Comparison of ENCODE assay signal across 1 cellular context in the genomic region with DNA sequence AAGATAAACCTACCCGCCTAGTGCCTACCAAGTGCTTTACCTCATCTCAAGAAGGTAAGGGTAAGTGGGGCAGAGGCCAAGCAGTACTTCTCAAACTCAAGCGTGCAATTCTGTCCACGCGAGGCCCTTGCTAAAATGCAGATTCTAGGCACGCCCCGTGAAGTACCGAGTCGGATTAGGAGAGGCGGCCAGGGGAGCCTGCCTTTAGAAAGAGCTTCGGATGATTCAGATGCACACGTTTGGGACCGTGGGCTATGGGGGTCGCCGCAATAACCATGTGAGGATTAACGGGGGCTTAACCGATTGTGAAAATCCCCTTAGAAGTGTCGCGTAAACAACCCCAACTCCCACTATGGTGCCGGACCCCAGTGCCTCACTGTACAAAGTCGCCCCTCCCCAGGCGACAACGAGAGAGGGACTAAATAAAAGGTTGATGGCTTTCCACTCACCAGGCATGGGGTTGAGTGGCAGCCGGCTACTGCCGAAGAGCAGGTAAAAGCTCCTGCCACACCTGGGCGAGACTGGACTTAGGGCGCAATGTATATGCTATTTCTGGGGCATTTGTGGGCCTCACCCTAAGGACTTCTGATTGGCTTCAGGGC.
TF ChIP-seq lines count a peak whose summit lies in the region.

No MANE protein-coding gene starts in this region.

TF ChIP-seq in HepG2, 621 proteins besides CTCF, POLR2A, EP300 and RAD21 (continued from another document and continues in another):
- TF ChIP-seq, protein P1, sequence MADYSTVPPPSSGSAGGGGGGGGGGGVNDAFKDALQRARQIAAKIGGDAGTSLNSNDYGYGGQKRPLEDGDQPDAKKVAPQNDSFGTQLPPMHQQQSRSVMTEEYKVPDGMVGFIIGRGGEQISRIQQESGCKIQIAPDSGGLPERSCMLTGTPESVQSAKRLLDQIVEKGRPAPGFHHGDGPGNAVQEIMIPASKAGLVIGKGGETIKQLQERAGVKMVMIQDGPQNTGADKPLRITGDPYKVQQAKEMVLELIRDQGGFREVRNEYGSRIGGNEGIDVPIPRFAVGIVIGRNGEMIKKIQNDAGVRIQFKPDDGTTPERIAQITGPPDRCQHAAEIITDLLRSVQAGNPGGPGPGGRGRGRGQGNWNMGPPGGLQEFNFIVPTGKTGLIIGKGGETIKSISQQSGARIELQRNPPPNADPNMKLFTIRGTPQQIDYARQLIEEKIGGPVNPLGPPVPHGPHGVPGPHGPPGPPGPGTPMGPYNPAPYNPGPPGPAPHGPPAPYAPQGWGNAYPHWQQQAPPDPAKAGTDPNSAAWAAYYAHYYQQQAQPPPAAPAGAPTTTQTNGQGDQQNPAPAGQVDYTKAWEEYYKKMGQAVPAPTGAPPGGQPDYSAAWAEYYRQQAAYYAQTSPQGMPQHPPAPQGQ (CRISPR knock-in tag; IDR thresholded peaks at IDR 0.05; ENCODE audit: borderline replicate concordance), result peak; percentile 93; the same call in 1 of the 2 replicates
- no peak for TF ChIP-seq RBAK (CRISPR knock-in tag; IDR thresholded peaks at IDR 0.05)
- TF ChIP-seq ZMYM2 (CRISPR knock-in tag; IDR thresholded peaks at IDR 0.05), result no peak
- TF ChIP-seq, protein P2, sequence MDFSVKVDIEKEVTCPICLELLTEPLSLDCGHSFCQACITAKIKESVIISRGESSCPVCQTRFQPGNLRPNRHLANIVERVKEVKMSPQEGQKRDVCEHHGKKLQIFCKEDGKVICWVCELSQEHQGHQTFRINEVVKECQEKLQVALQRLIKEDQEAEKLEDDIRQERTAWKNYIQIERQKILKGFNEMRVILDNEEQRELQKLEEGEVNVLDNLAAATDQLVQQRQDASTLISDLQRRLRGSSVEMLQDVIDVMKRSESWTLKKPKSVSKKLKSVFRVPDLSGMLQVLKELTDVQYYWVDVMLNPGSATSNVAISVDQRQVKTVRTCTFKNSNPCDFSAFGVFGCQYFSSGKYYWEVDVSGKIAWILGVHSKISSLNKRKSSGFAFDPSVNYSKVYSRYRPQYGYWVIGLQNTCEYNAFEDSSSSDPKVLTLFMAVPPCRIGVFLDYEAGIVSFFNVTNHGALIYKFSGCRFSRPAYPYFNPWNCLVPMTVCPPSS (IDR thresholded peaks at IDR 0.05), result no peak
- TF ChIP-seq ZNF615 (CRISPR knock-in tag; IDR thresholded peaks at IDR 0.05; ENCODE audit: borderline replicate concordance), result no peak
- no peak for TF ChIP-seq PHB2 (IDR thresholded peaks at IDR 0.05; ENCODE audit: partially characterized antibody)
- TF ChIP-seq, protein P3, sequence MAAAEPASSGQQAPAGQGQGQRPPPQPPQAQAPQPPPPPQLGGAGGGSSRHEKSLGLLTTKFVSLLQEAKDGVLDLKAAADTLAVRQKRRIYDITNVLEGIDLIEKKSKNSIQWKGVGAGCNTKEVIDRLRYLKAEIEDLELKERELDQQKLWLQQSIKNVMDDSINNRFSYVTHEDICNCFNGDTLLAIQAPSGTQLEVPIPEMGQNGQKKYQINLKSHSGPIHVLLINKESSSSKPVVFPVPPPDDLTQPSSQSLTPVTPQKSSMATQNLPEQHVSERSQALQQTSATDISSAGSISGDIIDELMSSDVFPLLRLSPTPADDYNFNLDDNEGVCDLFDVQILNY (CRISPR knock-in tag; conservative IDR thresholded peaks at IDR 0.05), result no peak
- peak; percentile 82 for TF ChIP-seq TMF1 (CRISPR knock-in tag; IDR thresholded peaks at IDR 0.05; ENCODE audit: low read depth)
- TF ChIP-seq, protein P4, sequence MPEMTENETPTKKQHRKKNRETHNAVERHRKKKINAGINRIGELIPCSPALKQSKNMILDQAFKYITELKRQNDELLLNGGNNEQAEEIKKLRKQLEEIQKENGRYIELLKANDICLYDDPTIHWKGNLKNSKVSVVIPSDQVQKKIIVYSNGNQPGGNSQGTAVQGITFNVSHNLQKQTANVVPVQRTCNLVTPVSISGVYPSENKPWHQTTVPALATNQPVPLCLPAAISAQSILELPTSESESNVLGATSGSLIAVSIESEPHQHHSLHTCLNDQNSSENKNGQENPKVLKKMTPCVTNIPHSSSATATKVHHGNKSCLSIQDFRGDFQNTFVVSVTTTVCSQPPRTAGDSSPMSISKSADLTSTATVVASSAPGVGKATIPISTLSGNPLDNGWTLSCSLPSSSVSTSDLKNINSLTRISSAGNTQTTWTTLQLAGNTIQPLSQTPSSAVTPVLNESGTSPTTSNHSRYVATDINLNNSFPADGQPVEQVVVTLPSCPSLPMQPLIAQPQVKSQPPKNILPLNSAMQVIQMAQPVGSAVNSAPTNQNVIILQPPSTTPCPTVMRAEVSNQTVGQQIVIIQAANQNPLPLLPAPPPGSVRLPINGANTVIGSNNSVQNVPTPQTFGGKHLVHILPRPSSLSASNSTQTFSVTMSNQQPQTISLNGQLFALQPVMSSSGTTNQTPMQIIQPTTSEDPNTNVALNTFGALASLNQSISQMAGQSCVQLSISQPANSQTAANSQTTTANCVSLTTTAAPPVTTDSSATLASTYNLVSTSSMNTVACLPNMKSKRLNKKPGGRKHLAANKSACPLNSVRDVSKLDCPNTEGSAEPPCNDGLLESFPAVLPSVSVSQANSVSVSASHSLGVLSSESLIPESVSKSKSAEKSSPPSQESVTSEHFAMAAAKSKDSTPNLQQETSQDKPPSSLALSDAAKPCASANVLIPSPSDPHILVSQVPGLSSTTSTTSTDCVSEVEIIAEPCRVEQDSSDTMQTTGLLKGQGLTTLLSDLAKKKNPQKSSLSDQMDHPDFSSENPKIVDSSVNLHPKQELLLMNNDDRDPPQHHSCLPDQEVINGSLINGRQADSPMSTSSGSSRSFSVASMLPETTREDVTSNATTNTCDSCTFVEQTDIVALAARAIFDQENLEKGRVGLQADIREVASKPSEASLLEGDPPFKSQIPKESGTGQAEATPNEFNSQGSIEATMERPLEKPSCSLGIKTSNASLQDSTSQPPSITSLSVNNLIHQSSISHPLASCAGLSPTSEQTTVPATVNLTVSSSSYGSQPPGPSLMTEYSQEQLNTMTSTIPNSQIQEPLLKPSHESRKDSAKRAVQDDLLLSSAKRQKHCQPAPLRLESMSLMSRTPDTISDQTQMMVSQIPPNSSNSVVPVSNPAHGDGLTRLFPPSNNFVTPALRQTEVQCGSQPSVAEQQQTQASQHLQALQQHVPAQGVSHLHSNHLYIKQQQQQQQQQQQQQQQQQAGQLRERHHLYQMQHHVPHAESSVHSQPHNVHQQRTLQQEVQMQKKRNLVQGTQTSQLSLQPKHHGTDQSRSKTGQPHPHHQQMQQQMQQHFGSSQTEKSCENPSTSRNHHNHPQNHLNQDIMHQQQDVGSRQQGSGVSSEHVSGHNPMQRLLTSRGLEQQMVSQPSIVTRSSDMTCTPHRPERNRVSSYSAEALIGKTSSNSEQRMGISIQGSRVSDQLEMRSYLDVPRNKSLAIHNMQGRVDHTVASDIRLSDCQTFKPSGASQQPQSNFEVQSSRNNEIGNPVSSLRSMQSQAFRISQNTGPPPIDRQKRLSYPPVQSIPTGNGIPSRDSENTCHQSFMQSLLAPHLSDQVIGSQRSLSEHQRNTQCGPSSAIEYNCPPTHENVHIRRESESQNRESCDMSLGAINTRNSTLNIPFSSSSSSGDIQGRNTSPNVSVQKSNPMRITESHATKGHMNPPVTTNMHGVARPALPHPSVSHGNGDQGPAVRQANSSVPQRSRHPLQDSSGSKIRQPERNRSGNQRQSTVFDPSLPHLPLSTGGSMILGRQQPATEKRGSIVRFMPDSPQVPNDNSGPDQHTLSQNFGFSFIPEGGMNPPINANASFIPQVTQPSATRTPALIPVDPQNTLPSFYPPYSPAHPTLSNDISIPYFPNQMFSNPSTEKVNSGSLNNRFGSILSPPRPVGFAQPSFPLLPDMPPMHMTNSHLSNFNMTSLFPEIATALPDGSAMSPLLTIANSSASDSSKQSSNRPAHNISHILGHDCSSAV (CRISPR knock-in tag; IDR thresholded peaks at IDR 0.05; ENCODE audit: borderline replicate concordance), result no peak
- TF ChIP-seq IKZF1 (IDR thresholded peaks at IDR 0.05), result no peak
- no peak for TF ChIP-seq CBX2 (IDR thresholded peaks at IDR 0.05; ENCODE audit: low read depth, low read length)
- no peak for TF ChIP-seq CBX2 (CRISPR knock-in tag; IDR thresholded peaks at IDR 0.05; ENCODE audit: low read depth)
- TF ChIP-seq NFKB2 (CRISPR knock-in tag; IDR thresholded peaks at IDR 0.05; ENCODE audit: borderline replicate concordance), result no peak; the same call in 1 of the 2 replicates
- no peak for TF ChIP-seq KLF13 (CRISPR knock-in tag; IDR thresholded peaks at IDR 0.05)
- no peak for TF ChIP-seq ZNF781 (CRISPR knock-in tag; IDR thresholded peaks at IDR 0.05; ENCODE audit: borderline replicate concordance, not compliant biosample characterization)
- no peak for TF ChIP-seq ZNF552 (CRISPR knock-in tag; IDR thresholded peaks at IDR 0.05; ENCODE audit: borderline replicate concordance)
- TF ChIP-seq MAF1 (CRISPR knock-in tag; IDR thresholded peaks at IDR 0.05; ENCODE audit: borderline replicate concordance), result no peak
- TF ChIP-seq DNMT1 (CRISPR knock-in tag; IDR thresholded peaks at IDR 0.05), result 0 out of 2 replicates have a peak, but pooled peaks have one; percentile 45
- no peak for TF ChIP-seq EHMT2 (IDR thresholded peaks at IDR 0.05; ENCODE audit: borderline replicate concordance, low read depth, low read length)
- TF ChIP-seq STAG1 (CRISPR knock-in tag; IDR thresholded peaks at IDR 0.05), result no peak; the same call in 1 of the 2 replicates
- TF ChIP-seq ZFY (CRISPR knock-in tag; IDR thresholded peaks at IDR 0.05), result no peak
- TF ChIP-seq KDM2A (CRISPR knock-in tag; IDR thresholded peaks at IDR 0.05; ENCODE audit: borderline replicate concordance, low read depth), result peak; percentile 12; the same call in 1 of the 2 replicates
- TF ChIP-seq GABPB1 (CRISPR knock-in tag; IDR thresholded peaks at IDR 0.05), result no peak
- TF ChIP-seq TEAD2 (CRISPR knock-in tag; IDR thresholded peaks at IDR 0.05), result no peak
- TF ChIP-seq MEIS2 (CRISPR knock-in tag; IDR thresholded peaks at IDR 0.05), result peak; percentile 68; the same call in 1 of the 2 replicates
- TF ChIP-seq, protein P5, sequence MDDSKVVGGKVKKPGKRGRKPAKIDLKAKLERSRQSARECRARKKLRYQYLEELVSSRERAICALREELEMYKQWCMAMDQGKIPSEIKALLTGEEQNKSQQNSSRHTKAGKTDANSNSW (CRISPR knock-in tag; IDR thresholded peaks at IDR 0.05; ENCODE audit: borderline replicate concordance), result 0 out of 2 replicates have a peak, but pooled peaks have one; percentile 90
- 0 out of 2 replicates have a peak, but pooled peaks have one; percentile 58 for TF ChIP-seq ZFP1 (CRISPR knock-in tag; IDR thresholded peaks at IDR 0.05)
- TF ChIP-seq POLR2AphosphoS5 (IDR thresholded peaks at IDR 0.05; ENCODE audit: low read depth, low read length), result peak; percentile 98
- no peak for TF ChIP-seq ZNF546 (CRISPR knock-in tag; conservative IDR thresholded peaks at IDR 0.05)
- TF ChIP-seq, protein P6, sequence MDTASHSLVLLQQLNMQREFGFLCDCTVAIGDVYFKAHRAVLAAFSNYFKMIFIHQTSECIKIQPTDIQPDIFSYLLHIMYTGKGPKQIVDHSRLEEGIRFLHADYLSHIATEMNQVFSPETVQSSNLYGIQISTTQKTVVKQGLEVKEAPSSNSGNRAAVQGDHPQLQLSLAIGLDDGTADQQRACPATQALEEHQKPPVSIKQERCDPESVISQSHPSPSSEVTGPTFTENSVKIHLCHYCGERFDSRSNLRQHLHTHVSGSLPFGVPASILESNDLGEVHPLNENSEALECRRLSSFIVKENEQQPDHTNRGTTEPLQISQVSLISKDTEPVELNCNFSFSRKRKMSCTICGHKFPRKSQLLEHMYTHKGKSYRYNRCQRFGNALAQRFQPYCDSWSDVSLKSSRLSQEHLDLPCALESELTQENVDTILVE (CRISPR knock-in tag; IDR thresholded peaks at IDR 0.05), result peak; percentile 73; the same call in 1 of the 2 replicates
- no peak for TF ChIP-seq SAFB2 (CRISPR knock-in tag; IDR thresholded peaks at IDR 0.05; ENCODE audit: borderline replicate concordance, low read depth)
- peak; percentile 61 for TF ChIP-seq ZNF883 (CRISPR knock-in tag; IDR thresholded peaks at IDR 0.05; ENCODE audit: not compliant biosample characterization)
- no peak for TF ChIP-seq ZBTB21 (CRISPR knock-in tag; IDR thresholded peaks at IDR 0.05)
- no peak for TF ChIP-seq MBNL3 (CRISPR knock-in tag; conservative IDR thresholded peaks at IDR 0.05)
- no peak for TF ChIP-seq ZNF550 (CRISPR knock-in tag; IDR thresholded peaks at IDR 0.05; ENCODE audit: borderline replicate concordance)
- TF ChIP-seq, protein P7, sequence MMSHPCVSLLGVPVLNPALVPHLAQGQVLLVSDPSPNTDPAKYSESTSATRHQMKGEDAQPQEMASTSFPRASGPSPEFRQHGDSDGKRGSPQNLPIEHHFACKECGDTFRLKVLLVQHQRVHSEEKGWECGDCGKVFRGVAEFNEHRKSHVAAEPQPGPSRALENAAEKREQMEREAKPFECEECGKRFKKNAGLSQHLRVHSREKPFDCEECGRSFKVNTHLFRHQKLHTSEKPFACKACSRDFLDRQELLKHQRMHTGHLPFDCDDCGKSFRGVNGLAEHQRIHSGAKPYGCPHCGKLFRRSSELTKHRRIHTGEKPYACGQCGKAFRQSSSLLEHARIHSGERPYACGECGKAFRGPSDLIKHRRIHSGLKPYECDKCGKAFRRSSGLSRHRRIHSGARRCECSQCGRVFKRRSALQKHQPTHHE (CRISPR knock-in tag; IDR thresholded peaks at IDR 0.05; ENCODE audit: borderline replicate concordance), result no peak
- no peak for TF ChIP-seq REL (CRISPR knock-in tag; conservative IDR thresholded peaks at IDR 0.05)
- no peak for TF ChIP-seq ZNF282 (IDR thresholded peaks at IDR 0.05; ENCODE audit: partially characterized antibody)
- peak; percentile 57; the same call in 1 of the 2 replicates for TF ChIP-seq ZSCAN12 (CRISPR knock-in tag; IDR thresholded peaks at IDR 0.05)
- TF ChIP-seq, protein P8, sequence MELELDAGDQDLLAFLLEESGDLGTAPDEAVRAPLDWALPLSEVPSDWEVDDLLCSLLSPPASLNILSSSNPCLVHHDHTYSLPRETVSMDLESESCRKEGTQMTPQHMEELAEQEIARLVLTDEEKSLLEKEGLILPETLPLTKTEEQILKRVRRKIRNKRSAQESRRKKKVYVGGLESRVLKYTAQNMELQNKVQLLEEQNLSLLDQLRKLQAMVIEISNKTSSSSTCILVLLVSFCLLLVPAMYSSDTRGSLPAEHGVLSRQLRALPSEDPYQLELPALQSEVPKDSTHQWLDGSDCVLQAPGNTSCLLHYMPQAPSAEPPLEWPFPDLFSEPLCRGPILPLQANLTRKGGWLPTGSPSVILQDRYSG (CRISPR knock-in tag; IDR thresholded peaks at IDR 0.05), result no peak
- no peak for TF ChIP-seq ZNF10 (CRISPR knock-in tag; IDR thresholded peaks at IDR 0.05; ENCODE audit: borderline replicate concordance, low read depth)
- TF ChIP-seq, protein P9, sequence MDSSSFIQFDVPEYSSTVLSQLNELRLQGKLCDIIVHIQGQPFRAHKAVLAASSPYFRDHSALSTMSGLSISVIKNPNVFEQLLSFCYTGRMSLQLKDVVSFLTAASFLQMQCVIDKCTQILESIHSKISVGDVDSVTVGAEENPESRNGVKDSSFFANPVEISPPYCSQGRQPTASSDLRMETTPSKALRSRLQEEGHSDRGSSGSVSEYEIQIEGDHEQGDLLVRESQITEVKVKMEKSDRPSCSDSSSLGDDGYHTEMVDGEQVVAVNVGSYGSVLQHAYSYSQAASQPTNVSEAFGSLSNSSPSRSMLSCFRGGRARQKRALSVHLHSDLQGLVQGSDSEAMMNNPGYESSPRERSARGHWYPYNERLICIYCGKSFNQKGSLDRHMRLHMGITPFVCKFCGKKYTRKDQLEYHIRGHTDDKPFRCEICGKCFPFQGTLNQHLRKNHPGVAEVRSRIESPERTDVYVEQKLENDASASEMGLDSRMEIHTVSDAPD (CRISPR knock-in tag; IDR thresholded peaks at IDR 0.05), result no peak
- peak; percentile 1; the same call in 1 of the 2 replicates for TF ChIP-seq ZNF792 (CRISPR knock-in tag; IDR thresholded peaks at IDR 0.05)
- no peak for TF ChIP-seq WIZ (CRISPR knock-in tag; IDR thresholded peaks at IDR 0.05)
- TF ChIP-seq ZBTB3 (CRISPR knock-in tag; IDR thresholded peaks at IDR 0.05; ENCODE audit: borderline replicate concordance, low read depth), result no peak
- no peak for TF ChIP-seq ZNF766 (CRISPR knock-in tag; IDR thresholded peaks at IDR 0.05; ENCODE audit: borderline replicate concordance)
- TF ChIP-seq RBM22 (optimal IDR thresholded peaks at IDR 0.05; ENCODE audit: low read length), result peak; percentile 26
- TF ChIP-seq FOSL2 (CRISPR knock-in tag; IDR thresholded peaks at IDR 0.05), result peak; percentile 19; the same call in 1 of the 2 replicates
